23 cellular contexts compared by ENCODE assay signal in the genomic region with DNA sequence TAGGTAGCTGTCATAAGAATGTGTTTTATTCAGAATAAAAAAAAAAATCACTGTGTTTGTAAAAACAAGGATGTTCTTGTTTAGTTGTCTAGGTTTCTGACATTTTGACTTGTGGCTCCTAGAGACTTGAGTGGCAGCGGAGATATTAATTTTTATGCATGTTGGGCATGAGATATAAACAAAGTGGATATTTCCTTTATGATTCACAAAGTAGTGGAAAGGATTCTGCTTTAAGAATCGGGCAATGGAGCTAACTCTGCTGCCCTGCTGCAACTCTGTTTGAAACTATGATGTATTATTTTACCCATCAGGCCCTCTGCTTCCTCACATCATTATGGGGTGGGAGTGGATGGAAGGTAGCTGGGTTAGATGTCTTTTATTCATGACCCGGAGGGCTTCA.
DNase-seq lines count a peak whose midpoint lies in the region; ATAC-seq and TF ChIP-seq lines count a peak whose summit lies in the region.
"Had no signal": no experiment of that assay in that cellular context is flagged by ENCODE, and none has a peak within 500 bp of the region (broad histone marks: within the 10 kb centered on the region; RNA-seq: fewer than 3 reads in every experiment).

No MANE protein-coding gene starts in this region.

- DNase-seq in HCEC 1CT (peak; percentile 75), caudate nucleus (lab: John Stamatoyannopoulos, UW) (no peak), left lung (no peak), superior temporal gyrus (ENCODE audit: extremely low spot score) (peak; percentile 54), H7 (no peak), NCI-H1092 treated with DMSO at 0.1 percent for 48 hours (lab: John Stamatoyannopoulos, UW) (no peak), NAMALWA (ENCODE audit: low spot score) (no peak)
- DNase-seq: ACHN; activated CD4-positive, alpha-beta T cell treated with anti-CD3 and anti-CD28 coated beads, Interleukin-2, amount 50 U/mL, for 1 hour; activated CD8-positive, alpha-beta memory T cell treated with anti-CD3 and anti-CD28 coated beads, Interleukin-2, amount 10 ng/mL, durations not matched to agents 7 days and 5 days; activated naive CD4-positive, alpha-beta T cell treated with anti-CD3 and anti-CD28 coated beads, Interleukin-2, amount 10 ng/mL, durations not matched to agents 7 days and 5 days; central memory CD4-positive, alpha-beta T cell; COR-L47; DMS79 treated with DMSO at 0.1 percent for 48 hours; NCI-H1105 treated with DMSO at 0.1 percent for 48 hours; NCI-H2081; NCI-H345; NCI-H774; stimulated activated naive CD8-positive, alpha-beta T cell treated with anti-CD3 and anti-CD28 coated beads, Interleukin-15, amount 100 ng/mL, for 72 hours had no signal

- H3K27ac ChIP-seq in caudate nucleus (ENCODE audit: low read depth, low read length) (peak overlapping the region; percentile 97), left lung (peak overlapping the region; percentile 8 to 30)
- H3K27ac ChIP-seq: RWPE1 had no signal

- TF ChIP-seq CTCF in left lung (IDR thresholded peaks at IDR 0.05): no peak

- H3K27me3 ChIP-seq in left lung (no peaks in the 10 kb centered on the region), H7 (ENCODE audit: control insufficient read depth, insufficient read depth, low read length) (no peaks in the 10 kb centered on the region)

- intact Hi-C loops in left lung (cut with DNase I): no loop called here

- ATAC-seq in left lung (peak; percentile 31), GM21526 (IDR thresholded peaks at IDR 0.05; ENCODE audit: low FRiP score, unreplicated experiment) (no peak)
- ATAC-seq: activated CD8-positive, alpha-beta memory T cell treated with anti-CD3 and anti-CD28 coated beads, Interleukin-2, amount 10 ng/mL, durations not matched to agents 7 days and 5 days; HCT116; left lobe of liver; stimulated activated naive CD8-positive, alpha-beta T cell treated with anti-CD3 and anti-CD28 coated beads, Interleukin-15, amount 100 ng/mL, for 72 hours had no signal

- H3K4me3 ChIP-seq in left lung: no peak overlapping the region
- H3K4me3 ChIP-seq in H7 (ENCODE audit: insufficient read depth, low read depth, low read length): no peak overlapping the region

- peaks cover 0 to 27% of the 10 kb centered on the region in 2 donors for H3K4me1 ChIP-seq in left lung

- H3K9me3 ChIP-seq in left lung: no peaks in the 10 kb centered on the region

- H3K36me3 ChIP-seq in left lung: no peaks in the 10 kb centered on the region
- H3K36me3 ChIP-seq in H7 (replicated peaks; ENCODE audit: control insufficient read depth, insufficient read depth, low read length): no peaks in the 10 kb centered on the region

Comparison
In these comparisons a context has a peak if more than half of its experiments do, and no peak if none do; other contexts are left out.
1. DNase-seq: peak in HCEC 1CT (single experiment) and superior temporal gyrus (single experiment); none in caudate nucleus (0 of 61), left lung (0 of 2), H7 (single experiment), NCI-H1092 treated with DMSO at 0.1 percent for 48 hours (single experiment) and NAMALWA (single experiment).